Comparison of ENCODE assay signal across 36 cellular contexts in the genomic region with DNA sequence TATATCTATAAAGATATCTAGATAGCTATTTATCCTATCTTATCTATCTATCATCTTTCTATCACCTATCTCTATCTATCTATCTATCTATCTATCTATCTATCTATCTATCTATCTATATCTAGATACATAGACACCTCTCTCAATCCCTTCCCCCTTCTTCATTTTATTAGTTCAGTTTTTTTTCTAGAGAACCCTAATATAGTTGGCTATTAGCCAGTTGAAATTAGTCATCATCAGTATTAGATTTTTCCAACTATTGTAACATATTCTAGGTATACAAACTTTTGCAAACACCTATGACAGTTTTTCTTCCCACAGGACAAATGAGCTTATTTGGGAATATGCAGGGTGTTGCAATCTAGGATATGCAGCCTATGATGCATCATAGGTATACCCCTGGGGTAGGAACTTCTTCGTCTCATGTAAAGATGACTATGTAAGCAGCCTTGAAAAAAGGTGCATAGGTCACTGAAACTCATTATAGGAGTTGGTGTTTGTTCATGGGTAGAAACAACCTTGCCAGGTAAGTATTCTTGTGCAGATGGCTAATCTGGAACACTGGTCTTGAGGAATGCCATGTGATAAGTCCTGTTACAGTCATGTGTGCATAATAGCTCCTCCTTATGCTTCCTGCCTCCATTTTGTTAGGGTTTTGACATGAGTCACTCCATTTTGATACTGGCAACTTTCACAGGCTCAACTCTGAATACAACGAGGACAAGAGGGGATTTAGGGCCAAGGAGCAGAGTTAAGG.
"Had no signal": no experiment of that assay in that cellular context is flagged by ENCODE, and none has a peak within 500 bp of the region (broad histone marks: within the 10 kb centered on the region; RNA-seq: fewer than 3 reads in every experiment).

No MANE protein-coding gene starts in this region.

- H3K9ac ChIP-seq: parathyroid adenoma had no signal

- H3K79me2 ChIP-seq: parathyroid adenoma had no signal

- H3K36me3 Mint-ChIP-seq: activated CD4-positive, alpha-beta memory T cell treated with anti-CD3 and anti-CD28 coated beads for 36 hours; activated naive CD8-positive, alpha-beta T cell treated with anti-CD3 and anti-CD28 coated beads for 36 hours; brain; mesothelial cell of epicardium; naive B cell; stimulated activated memory B cell treated with anti-CD40 and anti-IgM and Interleukin-4, amounts not matched to agents 10 μg/mL and 1 μg/mL and 100 μg/mL, for 72 hours had no signal

- H2AFZ ChIP-seq: parathyroid adenoma had no signal

- ATAC-seq: activated CD4-positive, CD25-positive, alpha-beta regulatory T cell treated with anti-CD3 and anti-CD28 coated beads, Interleukin-2, amount 50 U/mL, for 24 hours; heart right ventricle; left colon; psoas muscle; stimulated activated memory B cell treated with anti-CD40 and anti-IgM and Interleukin-4, amounts not matched to agents 10 μg/mL and 1 μg/mL and 100 μg/mL, for 72 hours; stimulated activated naive CD8-positive, alpha-beta T cell treated with anti-CD3 and anti-CD28 coated beads, Interleukin-15, amount 100 ng/mL, for 72 hours had no signal

- H3K4me3 Mint-ChIP-seq: activated CD4-positive, alpha-beta memory T cell treated with anti-CD3 and anti-CD28 coated beads for 36 hours; activated naive CD4-positive, alpha-beta T cell treated with anti-CD3 and anti-CD28 coated beads for 36 hours; activated naive CD8-positive, alpha-beta T cell treated with anti-CD3 and anti-CD28 coated beads for 36 hours; activated T-helper 1 cell treated with anti-CD3 and anti-CD28 coated beads, Interleukin-12 subunit alpha, Interleukin-12 subunit beta, Interleukin-2, Interleukin-4 antibody, amounts not matched to agents 30 ng/mL and 10 ng/mL and 1 ng/mL, durations not matched to agents 14 hours and 24 hours and 36 hours; brain; mesothelial cell of epicardium; naive B cell; nephron progenitor cell; stimulated activated memory B cell treated with anti-CD40 and anti-IgM and Interleukin-4, amounts not matched to agents 10 μg/mL and 1 μg/mL and 100 μg/mL, for 72 hours; stimulated activated naive CD8-positive, alpha-beta T cell treated with anti-CD3 and anti-CD28 coated beads, Interleukin-15, amount 100 ng/mL, for 72 hours; T-helper 1 cell treated with Interleukin-12 subunit alpha and Interleukin-12 subunit beta and Interleukin-4 antibody, amounts not matched to agents 30 μg/mL and 1 μg/mL, for 36 hours had no signal

- H3K27me3 ChIP-seq: ascending aorta, esophagus muscularis mucosa, heart right ventricle, sigmoid colon, upper lobe of left lung had no signal

- H3K4me1 ChIP-seq: ascending aorta, esophagus muscularis mucosa, heart right ventricle, parathyroid adenoma, psoas muscle, sigmoid colon, upper lobe of left lung had no signal

- FAIRE-seq: endothelial cell of umbilical vein, islet of Langerhans, small intestine, TTC549 had no signal

- DNase-seq: activated CD4-positive, alpha-beta memory T cell treated with anti-CD3 and anti-CD28 coated beads for 36 hours; activated CD4-positive, alpha-beta T cell treated with anti-CD3 and anti-CD28 coated beads for 48 hours; activated CD8-positive, alpha-beta memory T cell treated with anti-CD3 and anti-CD28 coated beads, Interleukin-2, amount 50 U/mL, for 4 hours; activated effector memory CD4-positive, alpha-beta T cell treated with anti-CD3 and anti-CD28 coated beads, Interleukin-2, amount 50 U/mL, for 16 hours; activated naive CD4-positive, alpha-beta T cell treated with anti-CD3 and anti-CD28 coated beads for 36 hours; activated naive CD8-positive, alpha-beta T cell treated with anti-CD3 and anti-CD28 coated beads for 36 hours; activated T-cell treated with anti-CD3 and anti-CD28 coated beads, Interleukin-2, amount 50 U/mL, for 1 hour; central memory CD4-positive, alpha-beta T cell; foreskin melanocyte; heart right ventricle; left colon; naive B cell; nephron progenitor cell; nucleus accumbens; psoas muscle; sigmoid colon; small intestine; stimulated activated CD4-positive, alpha-beta T cell treated with anti-CD3 and anti-CD28 coated beads, Interleukin-4, amount 100 ng/mL, for 4 hours; stimulated activated CD8-positive, alpha-beta memory T cell treated with anti-CD3 and anti-CD28 coated beads, Interleukin-4, amount 100 ng/mL, for 48 hours; stimulated activated naive CD8-positive, alpha-beta T cell treated with anti-CD3 and anti-CD28 coated beads, Interleukin-15, amount 100 ng/mL, for 72 hours; substantia nigra; T-helper 9 cell; upper lobe of left lung; WERI-Rb-1 had no signal

- H3K4me3 ChIP-seq: ascending aorta, esophagus muscularis mucosa, heart right ventricle, psoas muscle, sigmoid colon, upper lobe of left lung had no signal

- H3K4me1 Mint-ChIP-seq: activated naive CD8-positive, alpha-beta T cell treated with anti-CD3 and anti-CD28 coated beads for 36 hours; naive B cell; nephron progenitor cell; stimulated activated memory B cell treated with anti-CD40 and anti-IgM and Interleukin-4, amounts not matched to agents 10 μg/mL and 1 μg/mL and 100 μg/mL, for 72 hours; stimulated activated naive CD8-positive, alpha-beta T cell treated with anti-CD3 and anti-CD28 coated beads, Interleukin-15, amount 100 ng/mL, for 72 hours had no signal

- H3K27ac ChIP-seq: ascending aorta, esophagus muscularis mucosa, heart right ventricle, parathyroid adenoma, psoas muscle, sigmoid colon, upper lobe of left lung, WERI-Rb-1 had no signal

- H3K9me3 ChIP-seq: ascending aorta, esophagus muscularis mucosa, heart right ventricle, psoas muscle, sigmoid colon, upper lobe of left lung had no signal

- H3K36me3 ChIP-seq: ascending aorta, esophagus muscularis mucosa, heart right ventricle, sigmoid colon, upper lobe of left lung, WERI-Rb-1 had no signal

- H3K9me3 Mint-ChIP-seq: activated CD4-positive, alpha-beta memory T cell treated with anti-CD3 and anti-CD28 coated beads for 36 hours; activated naive CD4-positive, alpha-beta T cell treated with anti-CD3 and anti-CD28 coated beads for 36 hours; activated naive CD8-positive, alpha-beta T cell treated with anti-CD3 and anti-CD28 coated beads for 36 hours; activated T-helper 1 cell treated with anti-CD3 and anti-CD28 coated beads, Interleukin-12 subunit alpha, Interleukin-12 subunit beta, Interleukin-2, Interleukin-4 antibody, amounts not matched to agents 30 ng/mL and 10 ng/mL and 1 ng/mL, durations not matched to agents 14 hours and 24 hours and 36 hours; brain; mesothelial cell of epicardium; nephron progenitor cell; stimulated activated memory B cell treated with anti-CD40 and anti-IgM and Interleukin-4, amounts not matched to agents 10 μg/mL and 1 μg/mL and 100 μg/mL, for 72 hours; stimulated activated naive CD8-positive, alpha-beta T cell treated with anti-CD3 and anti-CD28 coated beads, Interleukin-15, amount 100 ng/mL, for 72 hours; T-helper 1 cell treated with Interleukin-12 subunit alpha and Interleukin-12 subunit beta and Interleukin-4 antibody, amounts not matched to agents 30 μg/mL and 1 μg/mL, for 36 hours had no signal

- H3K27me3 Mint-ChIP-seq: activated CD4-positive, alpha-beta memory T cell treated with anti-CD3 and anti-CD28 coated beads for 36 hours; activated naive CD8-positive, alpha-beta T cell treated with anti-CD3 and anti-CD28 coated beads for 36 hours; brain; naive B cell; stimulated activated memory B cell treated with anti-CD40 and anti-IgM and Interleukin-4, amounts not matched to agents 10 μg/mL and 1 μg/mL and 100 μg/mL, for 72 hours; stimulated activated naive CD8-positive, alpha-beta T cell treated with anti-CD3 and anti-CD28 coated beads, Interleukin-15, amount 100 ng/mL, for 72 hours had no signal

- H3K27ac Mint-ChIP-seq: activated CD4-positive, alpha-beta memory T cell treated with anti-CD3 and anti-CD28 coated beads for 36 hours; activated naive CD4-positive, alpha-beta T cell treated with anti-CD3 and anti-CD28 coated beads for 36 hours; activated naive CD8-positive, alpha-beta T cell treated with anti-CD3 and anti-CD28 coated beads for 36 hours; activated T-helper 1 cell treated with anti-CD3 and anti-CD28 coated beads, Interleukin-12 subunit alpha, Interleukin-12 subunit beta, Interleukin-2, Interleukin-4 antibody, amounts not matched to agents 30 ng/mL and 10 ng/mL and 1 ng/mL, durations not matched to agents 14 hours and 24 hours and 36 hours; brain; mesothelial cell of epicardium; naive B cell; nephron progenitor cell; stimulated activated memory B cell treated with anti-CD40 and anti-IgM and Interleukin-4, amounts not matched to agents 10 μg/mL and 1 μg/mL and 100 μg/mL, for 72 hours; stimulated activated naive CD8-positive, alpha-beta T cell treated with anti-CD3 and anti-CD28 coated beads, Interleukin-15, amount 100 ng/mL, for 72 hours; T-helper 1 cell treated with Interleukin-12 subunit alpha and Interleukin-12 subunit beta and Interleukin-4 antibody, amounts not matched to agents 30 μg/mL and 1 μg/mL, for 36 hours had no signal
